16 cellular contexts compared by ENCODE assay signal in the genomic region with DNA sequence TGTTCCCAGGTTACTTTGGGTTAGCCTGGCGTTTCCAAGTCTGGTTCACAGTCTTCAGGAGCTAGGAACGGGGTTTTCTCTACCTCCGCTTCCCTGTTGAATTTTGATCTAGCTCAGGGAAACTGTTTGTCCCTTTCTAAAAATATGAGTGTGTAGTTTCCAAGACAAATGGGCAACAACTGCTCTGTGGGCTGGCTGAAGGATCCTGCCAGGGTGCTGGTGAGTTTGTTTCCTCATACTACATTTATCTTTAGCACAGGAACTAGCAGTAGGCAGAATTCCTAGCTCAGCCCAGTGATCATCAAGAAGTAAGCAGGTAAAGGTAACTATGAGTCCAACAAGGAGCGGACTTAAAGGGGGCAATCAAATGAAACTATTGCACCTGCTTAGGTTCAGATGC. TPM values are rescaled to one million over a fixed set of nuclear protein-coding genes. Genes with fewer than 3 reads are reported as not detected.
A peak's percentile ranks its signal among the peaks of the same experiment; 100 is the strongest.
DNase-seq lines count a peak whose midpoint lies in the region; ATAC-seq, FAIRE-seq and TF ChIP-seq lines count a peak whose summit lies in the region.
"Had no signal": no experiment of that assay in that cellular context is flagged by ENCODE, and none has a peak within 500 bp of the region (broad histone marks: within the 10 kb centered on the region; RNA-seq: fewer than 3 reads in every experiment).

No MANE protein-coding gene starts in this region.

- peaks cover 23% of the 10 kb centered on the region for H3K4me1 Mint-ChIP-seq in Caco-2 (ENCODE audit: low read depth, unreplicated experiment)
- H3K4me1 Mint-ChIP-seq in nephron = peaks cover 22% of the 10 kb centered on the region
- H3K4me1 Mint-ChIP-seq: B cell; CD4-positive, CD25-positive, alpha-beta regulatory T cell had no signal

- H3K9me3 Mint-ChIP-seq in Caco-2 (ENCODE audit: unreplicated experiment) = peaks cover 53% of the 10 kb centered on the region
- H3K9me3 Mint-ChIP-seq in nephron = peaks cover 43% of the 10 kb centered on the region

- H3K27ac Mint-ChIP-seq in Caco-2 (ENCODE audit: unreplicated experiment) = peak overlapping the region; percentile 95
- peak overlapping the region in 2 of 3 experiments; percentile 5 to 32 for H3K27ac Mint-ChIP-seq in nephron
- H3K27ac Mint-ChIP-seq: B cell; CD4-positive, CD25-positive, alpha-beta regulatory T cell had no signal

- 74 to 82% methylated on average over 4 of the region's 4 CpGs for WGBS in body of pancreas, 2 donors
- WGBS in lower leg skin, 2 donors = 89 to 91% methylated on average over 4 of the region's 4 CpGs

- no peaks in the 10 kb centered on the region for H3K27me3 ChIP-seq in Caco-2 (replicated peaks; ENCODE audit: control insufficient read depth, insufficient read depth, low read length)
- H3K27me3 ChIP-seq in body of pancreas = no peaks in the 10 kb centered on the region

- CTCF ChIA-PET in Caco-2 (lab: Charles Lee) = no interaction called here

- H3K36me3 ChIP-seq in Caco-2 (ENCODE audit: control insufficient read depth, insufficient read depth, low read length) (no peaks in the 10 kb centered on the region), body of pancreas (replicated peaks in 1 of 2; ENCODE audit: insufficient read depth in 1 of 2, low read depth in 2 of 2) (no peaks in the 10 kb centered on the region)

- TF ChIP-seq POLR2A in body of pancreas (IDR thresholded peaks at IDR 0.05) = no peak
- no peak for TF ChIP-seq POLR2A in lower leg skin (IDR thresholded peaks at IDR 0.05)
- TF ChIP-seq POLR2A in GM12891 (IDR thresholded peaks at IDR 0.05; ENCODE audit: low read depth, low read length) = no peak

- H3K36me3 Mint-ChIP-seq in Caco-2 (ENCODE audit: insufficient read depth, unreplicated experiment) = peaks cover 34% of the 10 kb centered on the region
- no peaks in the 10 kb centered on the region for H3K36me3 Mint-ChIP-seq in nephron (ENCODE audit: low read depth)
- H3K36me3 Mint-ChIP-seq: CD4-positive, CD25-positive, alpha-beta regulatory T cell had no signal

- BruUV-seq in Caco-2 (replicated peaks; lab: Mats Ljungman, UMichigan) = no TSS peak

- TF ChIP-seq CTCF in Caco-2 (IDR thresholded peaks at IDR 0.05; ENCODE audit: insufficient read depth in 1 of 2, low read depth in 1 of 2, low read length in 1 of 2, severe bottlenecking in 1 of 2, unreplicated experiment in 1 of 2) (no peak), body of pancreas (IDR thresholded peaks at IDR 0.05) (no peak), nephron (IDR thresholded peaks at IDR 0.05; ENCODE audit: unreplicated experiment in 3 of 3) (no peak), lower leg skin (IDR thresholded peaks at IDR 0.05) (no peak)

- H3K4me1 ChIP-seq in Caco-2 (peaks cover 36% of the 10 kb centered on the region), body of pancreas (peaks cover 49% of the 10 kb centered on the region)

- ATAC-seq in body of pancreas = peak; percentile 18

- H3K27me3 Mint-ChIP-seq in Caco-2 (ENCODE audit: insufficient read depth, unreplicated experiment) (no peaks in the 10 kb centered on the region), nephron (ENCODE audit: low read depth) (peaks cover 4% of the 10 kb centered on the region)

- H3K4me3 ChIP-seq in Caco-2 (ENCODE audit: low read depth, low read length) = no peak overlapping the region
- no peak overlapping the region for H3K4me3 ChIP-seq in body of pancreas
- H3K4me3 ChIP-seq in lower leg skin (ENCODE audit: low read depth, poor library complexity, severe bottlenecking) = no peak overlapping the region

- FAIRE-seq in GM12891 (lab: Jason Lieb, UNC) = no peak
- FAIRE-seq: GM19239 had no signal

- H3K4me3 Mint-ChIP-seq in Caco-2 (ENCODE audit: unreplicated experiment) = no peak overlapping the region
- no peak overlapping the region for H3K4me3 Mint-ChIP-seq in nephron
- H3K4me3 Mint-ChIP-seq: B cell; CD4-positive, CD25-positive, alpha-beta regulatory T cell had no signal

- DNase-seq in Caco-2 (no peak), body of pancreas (peak in 2 of 4 donors; percentile 41 to 50), superior temporal gyrus (ENCODE audit: extremely low spot score) (peak; percentile 65), lower leg skin (ENCODE audit: low spot score in 2 of 2) (no peak), SK-N-DZ (ENCODE audit: low spot score) (no peak), GM12891 (ENCODE audit: insufficient read length, low spot score) (no peak)
- DNase-seq: CD4-positive, CD25-positive, alpha-beta regulatory T cell; H7; NCI-H1048; NCI-H1436 treated with DMSO at 0.1 percent for 48 hours; NCI-H2081 treated with DMSO at 0.1 percent for 48 hours; NCI-H510A treated with DMSO at 0.1 percent for 48 hours had no signal

- intact Hi-C loops in Caco-2 (cut with micrococcal nuclease; ENCODE audit: unreplicated experiment) = no loop called here
- intact Hi-C loops in body of pancreas (cut with DNase I) = no loop called here
- intact Hi-C loops in lower leg skin (cut with DNase I; ENCODE audit: low total_unique reads) = no loop called here

- H3K9me3 ChIP-seq in Caco-2 (peaks cover 37% of the 10 kb centered on the region), body of pancreas (no peaks in the 10 kb centered on the region)

- peak overlapping the region; percentile 52 to 85 (median 58) for H3K27ac ChIP-seq in body of pancreas
- H3K27ac ChIP-seq: KMS-11 had no signal

- POLR2A ChIA-PET in Caco-2 (lab: Charles Lee) = no interaction called here

TF ChIP-seq in GM12891, 5 proteins besides CTCF, POLR2A, EP300 and RAD21:
- TF ChIP-seq TAF1 (IDR thresholded peaks at IDR 0.05; ENCODE audit: low read depth, low read length) = no peak

RNA-seq across cellular contexts. Expression of a gene that starts 13.3 kb away (rescaled TPM):
- total RNA-seq in Caco-2 (2022) = 6.3 and 6.6 TPM in 2 replicates
- total RNA-seq in body of pancreas = 10 to 100 TPM; 10.1 to 16.2 TPM
- 1 to 10 TPM in 2 of 4 donors, under 1 TPM in 1, not detected in 1; 0.62 to 4.7 (median 1.3) TPM for total RNA-seq in lower leg skin
- polyA plus RNA-seq in SK-N-DZ (2014; cell fraction: cytosol; rRNA removed) = 0.43 TPM in 1 of 2 replicates, not detected in the other
- 0.02 and 0.49 TPM in 2 replicates for polyA plus RNA-seq in SK-N-DZ (2014; cell fraction: nucleus; rRNA removed)
- not detected for polyA plus RNA-seq in GM12891 (2012; ENCODE audit: low read depth, missing spikeins)

RNA-seq across cellular contexts. Expression of a gene that starts 24.6 kb away (rescaled TPM):
- total RNA-seq in Caco-2 (2022) = 148 and 150 TPM in 2 replicates
- total RNA-seq in body of pancreas = 100 to 1,000 TPM in 1 of 2 donors, 10 to 100 TPM in 1; 74.5 to 167 TPM
- 100 to 1,000 TPM in 1 of 4 donors, 10 to 100 TPM in 3; 74.9 to 111 (median 82.8) TPM for total RNA-seq in lower leg skin
- polyA plus RNA-seq in SK-N-DZ (2014; cell fraction: cytosol; rRNA removed) = 91.5 and 92.6 TPM in 2 replicates
- 42.6 and 47.0 TPM in 2 replicates for polyA plus RNA-seq in SK-N-DZ (2014; cell fraction: nucleus; rRNA removed)
- polyA plus RNA-seq in GM12891 (2012; ENCODE audit: low read depth, missing spikeins) = 3.7 TPM
